In the genomic region with DNA sequence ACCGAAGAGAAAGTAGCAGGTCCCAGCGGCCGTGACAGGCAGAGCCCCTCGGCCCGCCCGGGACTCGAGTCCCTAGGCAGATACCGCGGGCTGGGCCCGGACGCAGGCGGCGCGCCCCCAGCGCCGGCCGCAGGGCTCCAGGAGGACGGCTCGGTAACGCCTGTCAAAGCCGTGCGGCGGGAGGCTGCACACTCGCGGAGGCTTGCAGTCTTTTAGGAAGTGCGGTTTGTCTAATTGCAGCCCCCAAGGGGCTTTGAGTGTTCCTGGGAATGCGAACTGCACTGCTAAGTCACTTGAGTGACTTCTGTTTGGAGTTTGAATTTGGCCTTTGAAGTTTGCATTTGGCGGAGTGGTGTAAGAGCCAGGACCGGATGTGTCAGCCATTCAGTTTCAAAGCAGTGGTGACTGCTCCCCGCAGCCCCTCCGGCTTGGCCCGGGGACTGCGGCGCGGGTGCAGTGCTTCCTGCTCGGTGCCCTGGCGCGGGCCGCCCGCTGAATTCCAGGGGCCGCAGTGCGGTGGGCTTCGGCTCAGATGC, we compare ENCODE assay signal across 8 cellular contexts.
A peak's percentile ranks its signal among the peaks of the same experiment; 100 is the strongest.
DNase-seq lines count a peak whose midpoint lies in the region; ATAC-seq lines count a peak whose summit lies in the region.

No MANE protein-coding gene starts in this region.

- H3K4me3 ChIP-seq in mucosa of rectum (ENCODE audit: low read length in 2 of 2) = peak overlapping the region; percentile 86 to 94

- peaks cover 9% of the 10 kb centered on the region for H3K36me3 Mint-ChIP-seq in stimulated activated naive CD8-positive, alpha-beta T cell treated with anti-CD3 and anti-CD28 coated beads, Interleukin-15, Interleukin-2, amounts not matched to agents 100 ng/mL and 50 ng/mL, for 24 hours (ENCODE audit: low read depth)

- peak overlapping the region; percentile 79 to 93 for H3K9ac ChIP-seq in mucosa of rectum (ENCODE audit: low read depth in 1 of 2, low read length in 2 of 2)

- peaks cover 10 to 12% of the 10 kb centered on the region in 2 donors for H3K4me1 ChIP-seq in mucosa of rectum (ENCODE audit: control insufficient read depth in 2 of 2, insufficient read depth in 2 of 2, low read length in 2 of 2)

- H3K9me3 Mint-ChIP-seq in stimulated activated naive CD8-positive, alpha-beta T cell treated with anti-CD3 and anti-CD28 coated beads, Interleukin-15, Interleukin-2, amounts not matched to agents 100 ng/mL and 50 ng/mL, for 24 hours = no peaks in the 10 kb centered on the region

- DNase-seq in AG08395 (ENCODE audit: low spot score) = peak; percentile 62
- DNase-seq in NCI-H748 treated with DMSO at 0.1 percent for 48 hours (lab: John Stamatoyannopoulos, UW) = peak; percentile 42
- DNase-seq in activated CD8-positive, alpha-beta memory T cell treated with anti-CD3 and anti-CD28 coated beads, Interleukin-2, amount 50 U/mL, for 4 hours = peak; percentile 40
- DNase-seq in epithelial cell of prostate (ENCODE audit: low read depth, low spot score) = no peak

- no peaks in the 10 kb centered on the region for H3K36me3 ChIP-seq in mucosa of rectum (ENCODE audit: control insufficient read depth in 2 of 2, insufficient read depth in 2 of 2, low read length in 2 of 2)

- peak overlapping the region; percentile 93 for H3K4me3 Mint-ChIP-seq in stimulated activated naive CD8-positive, alpha-beta T cell treated with anti-CD3 and anti-CD28 coated beads, Interleukin-15, Interleukin-2, amounts not matched to agents 100 ng/mL and 50 ng/mL, for 24 hours

- H3K27ac Mint-ChIP-seq in stimulated activated naive CD8-positive, alpha-beta T cell treated with anti-CD3 and anti-CD28 coated beads, Interleukin-15, Interleukin-2, amounts not matched to agents 100 ng/mL and 50 ng/mL, for 24 hours = peak overlapping the region; percentile 95

- no peaks in the 10 kb centered on the region for H3K27me3 ChIP-seq in mucosa of rectum (ENCODE audit: control insufficient read depth in 2 of 2, insufficient read depth in 2 of 2, low read length in 2 of 2)

- H3K27ac ChIP-seq in epithelial cell of prostate (peak overlapping the region; percentile 86), mucosa of rectum (ENCODE audit: low read depth in 2 of 2, low read length in 2 of 2) (peak overlapping the region; percentile 90 to 93)

- H3K9me3 ChIP-seq in mucosa of rectum (ENCODE audit: control insufficient read depth in 2 of 2, low read length in 2 of 2) = no peaks in the 10 kb centered on the region

- no peaks in the 10 kb centered on the region for H3K27me3 Mint-ChIP-seq in stimulated activated naive CD8-positive, alpha-beta T cell treated with anti-CD3 and anti-CD28 coated beads, Interleukin-15, Interleukin-2, amounts not matched to agents 100 ng/mL and 50 ng/mL, for 24 hours

- ATAC-seq in GM18508 (IDR thresholded peaks at IDR 0.05; ENCODE audit: insufficient read depth, unreplicated experiment) (peak; percentile 24), HG02943 (IDR thresholded peaks at IDR 0.05; ENCODE audit: low read depth, unreplicated experiment) (peak; percentile 42)

- peaks cover 55% of the 10 kb centered on the region for H3K4me1 Mint-ChIP-seq in stimulated activated naive CD8-positive, alpha-beta T cell treated with anti-CD3 and anti-CD28 coated beads, Interleukin-15, Interleukin-2, amounts not matched to agents 100 ng/mL and 50 ng/mL, for 24 hours (ENCODE audit: low read depth)
